ENCODE assay signal across 19 cellular contexts in the genomic region with DNA sequence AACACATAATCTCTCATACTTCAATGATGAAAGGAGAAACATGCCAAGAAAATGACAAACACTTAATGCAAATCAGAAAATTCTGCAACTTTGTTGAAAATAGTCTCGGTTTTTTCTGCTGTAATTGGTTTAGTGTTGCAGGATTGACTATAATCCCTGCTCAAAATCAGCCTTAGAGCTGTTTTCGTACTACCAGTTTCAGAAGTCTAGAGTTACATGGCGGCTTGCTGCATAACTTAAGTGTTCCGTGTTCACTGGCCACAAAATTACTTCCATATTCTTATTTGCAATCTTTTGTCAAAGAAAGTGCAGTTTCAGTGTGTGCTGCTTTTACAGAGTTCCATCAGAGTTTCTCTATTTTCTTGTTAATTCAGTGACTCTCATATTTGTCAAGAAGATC. TPM values are rescaled to one million over a fixed set of nuclear protein-coding genes. Genes with fewer than 3 reads are reported as not detected.
DNase-seq lines count a peak whose midpoint lies in the region; ATAC-seq and TF ChIP-seq lines count a peak whose summit lies in the region.
"Had no signal": no experiment of that assay in that cellular context is flagged by ENCODE, and none has a peak within 500 bp of the region (broad histone marks: within the 10 kb centered on the region; RNA-seq: fewer than 3 reads in every experiment).

No MANE protein-coding gene starts in this region.

- ATAC-seq in SK-N-SH treated with all-trans-retinoic acid at 6 μM for 48 hours (peak; percentile 33), GM19351 (IDR thresholded peaks at IDR 0.05; ENCODE audit: unreplicated experiment) (no peak)
- ATAC-seq: foreskin keratinocyte; naive thymus-derived CD8-positive, alpha-beta T cell; stimulated activated naive CD8-positive, alpha-beta T cell treated with anti-CD3 and anti-CD28 coated beads, Interleukin-15, Interleukin-2, amounts not matched to agents 100 U/mL and 50 U/mL, for 24 hours had no signal

- TF ChIP-seq EP300 in sigmoid colon (IDR thresholded peaks at IDR 0.05), result no peak

- WGBS in adrenal gland, 4 donors, result 87 to 94% (median 89%) methylated on average over 4 of the region's 4 CpGs
- WGBS in sigmoid colon, 2 donors, result 83 to 94% methylated on average over 4 of the region's 4 CpGs

- TF ChIP-seq POLR2A in adrenal gland (IDR thresholded peaks at IDR 0.05), result no peak
- TF ChIP-seq POLR2A in sigmoid colon (IDR thresholded peaks at IDR 0.05), result no peak

- intact Hi-C loops in adrenal gland (cut with DNase I) (no loop called here), sigmoid colon (cut with DNase I) (loop anchor here (5.0 kb wide), 1 partner anchor 51 kb away; a partner anchor contains a TSS), left ventricle myocardium inferior (cut with micrococcal nuclease) (no loop called here)

- no peak overlapping the region for H3K4me3 ChIP-seq in adrenal gland
- no peak overlapping the region for H3K4me3 ChIP-seq in sigmoid colon
- no peak overlapping the region for H3K4me3 ChIP-seq in left ventricle myocardium inferior
- H3K4me3 ChIP-seq: BLaER1, tibial artery had no signal

- H3K36me3 ChIP-seq in adrenal gland (replicated peaks in 1 of 2), result no peaks in the 10 kb centered on the region
- H3K36me3 ChIP-seq in sigmoid colon, result no peaks in the 10 kb centered on the region
- no peaks in the 10 kb centered on the region for H3K36me3 ChIP-seq in left ventricle myocardium inferior
- H3K36me3 ChIP-seq: BLaER1, tibial artery had no signal

- H3K9me3 ChIP-seq in adrenal gland (replicated peaks in 1 of 3) (no peaks in the 10 kb centered on the region), sigmoid colon (no peaks in the 10 kb centered on the region), left ventricle myocardium inferior (replicated peaks) (no peaks in the 10 kb centered on the region)
- H3K9me3 ChIP-seq: BLaER1, Caco-2, tibial artery had no signal

- H3K27me3 ChIP-seq in adrenal gland, result no peaks in the 10 kb centered on the region
- H3K27me3 ChIP-seq in sigmoid colon, result no peaks in the 10 kb centered on the region
- H3K27me3 ChIP-seq in left ventricle myocardium inferior (ENCODE audit: low read depth), result no peaks in the 10 kb centered on the region
- H3K27me3 ChIP-seq: BLaER1, foreskin keratinocyte, tibial artery had no signal

- DNase-seq in H4 (ENCODE audit: low spot score) (peak; percentile 10), iris pigment epithelial cell (ENCODE audit: low read depth) (peak; percentile 73), adrenal gland (no peak), sigmoid colon (no peak), left ventricle myocardium inferior (no peak)
- DNase-seq: Caco-2; foreskin keratinocyte; hippocampal formation; kidney; naive thymus-derived CD8-positive, alpha-beta T cell; NCI-H1417 treated with DMSO at 0.1 percent for 48 hours; NCI-H2107; NCI-H524 treated with DMSO at 0.1 percent for 48 hours; posterior cingulate gyrus; stimulated activated naive CD8-positive, alpha-beta T cell treated with anti-CD3 and anti-CD28 coated beads, Interleukin-15, Interleukin-2, amounts not matched to agents 100 U/mL and 50 U/mL, for 24 hours; tibial artery had no signal

- peaks cover 4 to 5% of the 10 kb centered on the region in 2 donors for H3K4me1 ChIP-seq in adrenal gland (replicated peaks in 1 of 2)
- H3K4me1 ChIP-seq in sigmoid colon, result peaks cover 0 to 19% (median 18%) of the 10 kb centered on the region in 4 donors
- peaks cover 19% of the 10 kb centered on the region for H3K4me1 ChIP-seq in left ventricle myocardium inferior
- H3K4me1 ChIP-seq: BLaER1 had no signal

- H3K27ac ChIP-seq in adrenal gland, result no peak overlapping the region
- H3K27ac ChIP-seq in sigmoid colon, result no peak overlapping the region
- no peak overlapping the region for H3K27ac ChIP-seq in left ventricle myocardium inferior (replicated peaks)
- H3K27ac ChIP-seq: BLaER1, foreskin keratinocyte, tibial artery had no signal

- TF ChIP-seq CTCF in adrenal gland (IDR thresholded peaks at IDR 0.05) (no peak), sigmoid colon (IDR thresholded peaks at IDR 0.05) (no peak), left ventricle myocardium inferior (IDR thresholded peaks at IDR 0.05; ENCODE audit: borderline replicate concordance) (no peak)

TF ChIP-seq in SK-N-SH treated with all-trans-retinoic acid at 6 μM for 48 hours, 23 proteins besides CTCF, POLR2A, EP300 and RAD21:
- no peak for TF ChIP-seq TOX (CRISPR knock-in tag; IDR thresholded peaks at IDR 0.05; ENCODE audit: borderline replicate concordance)
- TF ChIP-seq ESRRG (CRISPR knock-in tag; IDR thresholded peaks at IDR 0.05), result no peak
- TF ChIP-seq TCF4 (CRISPR knock-in tag; IDR thresholded peaks at IDR 0.05; ENCODE audit: borderline replicate concordance), result no peak
- TF ChIP-seq, protein P1, sequence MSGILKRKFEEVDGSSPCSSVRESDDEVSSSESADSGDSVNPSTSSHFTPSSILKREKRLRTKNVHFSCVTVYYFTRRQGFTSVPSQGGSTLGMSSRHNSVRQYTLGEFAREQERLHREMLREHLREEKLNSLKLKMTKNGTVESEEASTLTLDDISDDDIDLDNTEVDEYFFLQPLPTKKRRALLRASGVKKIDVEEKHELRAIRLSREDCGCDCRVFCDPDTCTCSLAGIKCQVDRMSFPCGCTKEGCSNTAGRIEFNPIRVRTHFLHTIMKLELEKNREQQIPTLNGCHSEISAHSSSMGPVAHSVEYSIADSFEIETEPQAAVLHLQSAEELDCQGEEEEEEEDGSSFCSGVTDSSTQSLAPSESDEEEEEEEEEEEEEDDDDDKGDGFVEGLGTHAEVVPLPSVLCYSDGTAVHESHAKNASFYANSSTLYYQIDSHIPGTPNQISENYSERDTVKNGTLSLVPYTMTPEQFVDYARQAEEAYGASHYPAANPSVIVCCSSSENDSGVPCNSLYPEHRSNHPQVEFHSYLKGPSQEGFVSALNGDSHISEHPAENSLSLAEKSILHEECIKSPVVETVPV (CRISPR knock-in tag; IDR thresholded peaks at IDR 0.05), result no peak
- no peak for TF ChIP-seq ISL1 (CRISPR knock-in tag; IDR thresholded peaks at IDR 0.05)
- TF ChIP-seq ZNF565 (CRISPR knock-in tag; conservative IDR thresholded peaks at IDR 0.05; ENCODE audit: low read depth), result no peak
- no peak for TF ChIP-seq PPARA (CRISPR knock-in tag; IDR thresholded peaks at IDR 0.05; ENCODE audit: borderline replicate concordance)
- no peak for TF ChIP-seq ARNTL (CRISPR knock-in tag; IDR thresholded peaks at IDR 0.05; ENCODE audit: borderline replicate concordance, low read depth)
TF ChIP-seq in SK-N-SH treated with all-trans-retinoic acid at 6 μM for 48 hours: peak in this region for 0.

RNA-seq across cellular contexts. Expression of a gene that starts 48.9 kb away (rescaled TPM):
- total RNA-seq in H4 (2014; rRNA removed; shearing (Covaris generic)), result 43.5 and 67.4 TPM in 2 replicates
- total RNA-seq in adrenal gland, result 100 to 1,000 TPM in 7 of 8 donors, 10 to 100 TPM in 1; 81.8 to 214 (median 121) TPM
- polyA plus RNA-seq in adrenal gland, result 10 to 100 TPM in 2 of 3 donors, 1 to 10 TPM in 1; 8.9 to 37.7 (median 14.9) TPM
- 100 to 1,000 TPM in 1 of 4 donors, 10 to 100 TPM in 3; 67.1 to 117 (median 70.3) TPM for total RNA-seq in sigmoid colon
- 10 to 100 TPM in 1 of 3 donors, 1 to 10 TPM in 2; 3.6 to 15.4 (median 6.9) TPM for polyA plus RNA-seq in sigmoid colon
- total RNA-seq in left ventricle myocardium inferior, result 178 TPM

RNA-seq across cellular contexts. Expression of a gene that starts 54.9 kb away (rescaled TPM):
- total RNA-seq in H4 (2014; rRNA removed; shearing (Covaris generic)), result 56.6 and 79.0 TPM in 2 replicates
- total RNA-seq in adrenal gland (10 to 100 TPM; 40.0 to 84.2 (median 54.5) TPM), sigmoid colon (10 to 100 TPM; 60.3 to 76.7 (median 62.0) TPM), left ventricle myocardium inferior (30.5 TPM)
- polyA plus RNA-seq in adrenal gland (100 to 1,000 TPM in 1 of 3 donors, 10 to 100 TPM in 2; 48.3 to 191 (median 51.4) TPM), sigmoid colon (10 to 100 TPM; 51.1 to 77.9 (median 54.1) TPM)

Comparison
In these comparisons a context has a peak if more than half of its experiments do, and no peak if none do; other contexts are left out.
1. DNase-seq: peak in H4 (single experiment) and iris pigment epithelial cell (single experiment); none in adrenal gland (0 of 7), sigmoid colon (single experiment) and left ventricle myocardium inferior (single experiment).